In genomic region chr2:98583866-98584618, GRCh38 we compare ENCODE assay signal across 29 cellular contexts. TPM values are rescaled to one million over a fixed set of nuclear protein-coding genes. Genes with fewer than 3 reads are reported as not detected.
DNase-seq lines count a peak whose midpoint lies in the region; TF ChIP-seq lines count a peak whose summit lies in the region.
"Had no signal": no experiment of that assay in that cellular context is flagged by ENCODE, and none has a peak within 500 bp of the region (broad histone marks: within the 10 kb centered on the region; RNA-seq: fewer than 3 reads in every experiment).

No MANE protein-coding gene starts in this region.

- TF ChIP-seq CTCF in liver (IDR thresholded peaks at IDR 0.05; ENCODE audit: low read depth, low read length, missing input control) (no peak), transverse colon (IDR thresholded peaks at IDR 0.05) (no peak), glutamatergic neuron (IDR thresholded peaks at IDR 0.05; ENCODE audit: partially characterized antibody, unreplicated experiment) (no peak)

- no peak overlapping the region for H3K4me3 Mint-ChIP-seq in activated CD4-positive, alpha-beta T cell treated with anti-CD3 and anti-CD28 coated beads, Interleukin-2, amount 10 ng/mL, durations not matched to agents 7 days and 5 days
- H3K4me3 Mint-ChIP-seq in glutamatergic neuron (ENCODE audit: unreplicated experiment) = no peak overlapping the region
- H3K4me3 Mint-ChIP-seq: activated naive CD8-positive, alpha-beta T cell; CD4-positive, CD25-positive, alpha-beta regulatory T cell; naive B cell had no signal

- no peaks in the 10 kb centered on the region for H3K27me3 ChIP-seq in liver (ENCODE audit: control insufficient read depth in 4 of 4, insufficient read depth in 4 of 4, low read length in 3 of 4)
- no peaks in the 10 kb centered on the region for H3K27me3 ChIP-seq in transverse colon
- H3K27me3 ChIP-seq: ascending aorta, gastrocnemius medialis, left lung, Peyer's patch, upper lobe of right lung had no signal

- H3K4me3 ChIP-seq in liver (ENCODE audit: low read depth in 1 of 3, low read length in 3 of 3) = no peak overlapping the region
- no peak overlapping the region for H3K4me3 ChIP-seq in transverse colon
- H3K4me3 ChIP-seq: ascending aorta, gastrocnemius medialis, left lung, Peyer's patch, skin epidermis, upper lobe of right lung had no signal

- TF ChIP-seq POLR2A in transverse colon (IDR thresholded peaks at IDR 0.05) = no peak

- no peak for TF ChIP-seq EP300 in transverse colon (IDR thresholded peaks at IDR 0.05; ENCODE audit: low read depth)

- H3K36me3 ChIP-seq in liver (ENCODE audit: control insufficient read depth in 4 of 4, insufficient read depth in 3 of 4, low read depth in 1 of 4, low read length in 3 of 4) (peaks cover 0 to 6% (median 3%) of the 10 kb centered on the region in 4 donors), transverse colon (no peaks in the 10 kb centered on the region)

- POLR2A ChIA-PET in activated CD4-positive, alpha-beta T cell treated with anti-CD3 and anti-CD28 coated beads, Interleukin-2, amount 10 ng/mL, durations not matched to agents 7 days and 5 days (lab: Charles Lee) = no interaction called here

- H3K9ac ChIP-seq in liver (ENCODE audit: low read depth in 1 of 2, low read length in 2 of 2) = no peak overlapping the region

- H3K4me1 ChIP-seq in liver (ENCODE audit: control insufficient read depth in 4 of 4, insufficient read depth in 4 of 4, low read length in 3 of 4) = peaks cover 0 to 7% (median 3%) of the 10 kb centered on the region in 4 donors
- peaks cover 0 to 14% (median 9%) of the 10 kb centered on the region in 4 donors for H3K4me1 ChIP-seq in transverse colon
- H3K4me1 ChIP-seq: ascending aorta, gastrocnemius medialis, left lung, Peyer's patch, upper lobe of right lung had no signal

- H3K36me3 Mint-ChIP-seq in activated CD4-positive, alpha-beta T cell treated with anti-CD3 and anti-CD28 coated beads, Interleukin-2, amount 10 ng/mL, durations not matched to agents 7 days and 5 days (ENCODE audit: low read depth) = peaks cover 56% of the 10 kb centered on the region
- H3K36me3 Mint-ChIP-seq in glutamatergic neuron (ENCODE audit: unreplicated experiment) = no peaks in the 10 kb centered on the region
- H3K36me3 Mint-ChIP-seq: naive B cell had no signal

- H3K9me3 Mint-ChIP-seq in activated CD4-positive, alpha-beta T cell treated with anti-CD3 and anti-CD28 coated beads, Interleukin-2, amount 10 ng/mL, durations not matched to agents 7 days and 5 days = no peaks in the 10 kb centered on the region
- H3K9me3 Mint-ChIP-seq in glutamatergic neuron (ENCODE audit: unreplicated experiment) = no peaks in the 10 kb centered on the region
- H3K9me3 Mint-ChIP-seq: CD4-positive, CD25-positive, alpha-beta regulatory T cell; naive B cell had no signal

- intact Hi-C loops in transverse colon (cut with DNase I; ENCODE audit: low total_unique reads) = no loop called here

- H3K27ac Mint-ChIP-seq in activated CD4-positive, alpha-beta T cell treated with anti-CD3 and anti-CD28 coated beads, Interleukin-2, amount 10 ng/mL, durations not matched to agents 7 days and 5 days = peak overlapping the region; percentile 44
- H3K27ac Mint-ChIP-seq in glutamatergic neuron (ENCODE audit: unreplicated experiment) = no peak overlapping the region
- H3K27ac Mint-ChIP-seq: naive B cell had no signal

- WGBS in liver = 68% methylated on average over 10 of the region's 10 CpGs
- 75% methylated on average over 10 of the region's 10 CpGs; no CpG with 5 or more reads in 1 of the 2 donors for WGBS in transverse colon (ENCODE audit: low coverage in 1 of 2), 2 donors

- no peaks in the 10 kb centered on the region for H3K27me3 Mint-ChIP-seq in activated CD4-positive, alpha-beta T cell treated with anti-CD3 and anti-CD28 coated beads, Interleukin-2, amount 10 ng/mL, durations not matched to agents 7 days and 5 days
- peaks cover 2% of the 10 kb centered on the region for H3K27me3 Mint-ChIP-seq in glutamatergic neuron (ENCODE audit: unreplicated experiment)
- H3K27me3 Mint-ChIP-seq: activated naive CD8-positive, alpha-beta T cell; CD4-positive, CD25-positive, alpha-beta regulatory T cell; naive B cell had no signal

- in situ Hi-C loops in transverse colon (cut with MboI; ENCODE audit: low pct_ligation_motif_present in 1 of 4, low pct_unique_long_range_greater_than_20kb in 1 of 4, low sequenced_read_pairs in 3 of 4) = loop anchor here in 1 of 4 donors (25.0 kb wide), 1 partner anchor 172 kb away; no protein-coding TSS in a partner anchor

- H3K9me3 ChIP-seq in liver (ENCODE audit: control insufficient read depth in 4 of 4, low read length in 3 of 4) = no peaks in the 10 kb centered on the region
- H3K9me3 ChIP-seq in transverse colon = no peaks in the 10 kb centered on the region
- H3K9me3 ChIP-seq: ascending aorta, gastrocnemius medialis, left lung, Peyer's patch, upper lobe of right lung had no signal

- no peak for TF ChIP-seq RAD21 in liver (IDR thresholded peaks at IDR 0.05)

- H3K27ac ChIP-seq in liver (ENCODE audit: low read depth in 1 of 2, low read length in 2 of 2) = no peak overlapping the region
- H3K27ac ChIP-seq in transverse colon = peak overlapping the region in 3 of 4 donors; percentile 20 to 46 (median 35)
- H3K27ac ChIP-seq: ascending aorta, gastrocnemius medialis, left lung, Peyer's patch, skin epidermis, upper lobe of right lung had no signal

- CTCF ChIA-PET in activated CD4-positive, alpha-beta T cell treated with anti-CD3 and anti-CD28 coated beads, Interleukin-2, amount 10 ng/mL, durations not matched to agents 7 days and 5 days (lab: Charles Lee) = interaction anchor here (0.8 kb wide), 1 partner anchor 8 kb away, joined by 3 read pairs; no protein-coding TSS in a partner anchor

- no peak for DNase-seq in activated CD4-positive, alpha-beta T cell treated with anti-CD3 and anti-CD28 coated beads, Interleukin-2, amount 10 ng/mL, durations not matched to agents 7 days and 5 days
- no peak for DNase-seq in activated CD4-positive, alpha-beta T cell treated with anti-CD3 and anti-CD28 coated beads for 48 hours
- peak; percentile 13 for DNase-seq in NCI-H69 (lab: John Stamatoyannopoulos, UW)
- peak; percentile 27 for DNase-seq in transverse colon
- DNase-seq in glutamatergic neuron = no peak
- no peak for DNase-seq in NCI-H345 treated with DMSO at 0.1 percent for 48 hours (lab: John Stamatoyannopoulos, UW; ENCODE audit: unreplicated experiment)
- DNase-seq in DMS153 (lab: John Stamatoyannopoulos, UW) = no peak
- DNase-seq: activated effector memory CD4-positive, alpha-beta T cell treated with Interleukin-2 at 50 U/mL for 16 hours; caudate nucleus; CD4-positive, CD25-positive, alpha-beta regulatory T cell; dermis blood vessel endothelial cell; gastrocnemius medialis; hippocampal formation; left lung; mesendoderm; naive B cell; NCI-H1694 treated with DMSO at 0.1 percent for 48 hours; NCI-H524 treated with DMSO at 0.1 percent for 48 hours; occipital lobe; SIG-M5; stimulated activated CD4-positive, alpha-beta T cell treated with anti-CD3 and anti-CD28 coated beads, Interleukin-1b, Interleukin-23, amount 100 ng/mL, for 48 hours; SW 1271; T-helper 9 cell; upper lobe of right lung had no signal

- H3K4me1 Mint-ChIP-seq in activated CD4-positive, alpha-beta T cell treated with anti-CD3 and anti-CD28 coated beads, Interleukin-2, amount 10 ng/mL, durations not matched to agents 7 days and 5 days = peaks cover 8% of the 10 kb centered on the region
- no peaks in the 10 kb centered on the region for H3K4me1 Mint-ChIP-seq in glutamatergic neuron (ENCODE audit: low read depth, unreplicated experiment)

TF ChIP-seq in liver, 16 proteins besides CTCF, POLR2A, EP300 and RAD21:
- peak in 1 of 2 donors; percentile 43 for TF ChIP-seq GABPA (IDR thresholded peaks at IDR 0.05 in 1 of 2, conservative IDR thresholded peaks at IDR 0.05 in 1 of 2)
- peak; percentile 85 for TF ChIP-seq SP1 (IDR thresholded peaks at IDR 0.05)
- TF ChIP-seq RXRA (IDR thresholded peaks at IDR 0.05) = peak in 1 of 2 donors; percentile 15
- peak; percentile 65 for TF ChIP-seq HNF4G (IDR thresholded peaks at IDR 0.05)
- peak; percentile 73 to 84 for TF ChIP-seq HNF4A (conservative IDR thresholded peaks at IDR 0.05)
- peak; percentile 67 for TF ChIP-seq YY1 (IDR thresholded peaks at IDR 0.05)
- TF ChIP-seq TAF1 (conservative IDR thresholded peaks at IDR 0.05) = no peak
- no peak for TF ChIP-seq EGR1 (IDR thresholded peaks at IDR 0.05; ENCODE audit: low read depth in 2 of 2)

RNA-seq across cellular contexts. Expression of gene COA5, which starts 24.3 kb away (rescaled TPM):
- total RNA-seq in activated CD4-positive, alpha-beta T cell treated with anti-CD3 and anti-CD28 coated beads, Interleukin-2, amount 10 ng/mL, durations not matched to agents 7 days and 5 days = 10 to 100 TPM; 21.6 to 25.3 TPM
- total RNA-seq in liver = 10 to 100 TPM; 18.7 to 20.4 TPM
- 10 to 100 TPM in 1 of 2 donors, 1 to 10 TPM in 1; 9.7 to 42.0 TPM for polyA plus RNA-seq in liver
- 10 to 100 TPM in 3 of 4 donors, 1 to 10 TPM in 1; 4.5 to 36.2 (median 23.2) TPM for total RNA-seq in transverse colon
- 29.6 TPM for total RNA-seq in glutamatergic neuron (ENCODE audit: unreplicated experiment)

RNA-seq across cellular contexts. Expression of gene UNC50, which starts 24.3 kb away (rescaled TPM):
- total RNA-seq in activated CD4-positive, alpha-beta T cell treated with anti-CD3 and anti-CD28 coated beads, Interleukin-2, amount 10 ng/mL, durations not matched to agents 7 days and 5 days = 10 to 100 TPM; 25.6 to 31.1 TPM
- total RNA-seq in liver (10 to 100 TPM; 23.9 to 35.7 TPM), transverse colon (10 to 100 TPM; 23.9 to 46.8 (median 36.3) TPM), glutamatergic neuron (ENCODE audit: unreplicated experiment) (43.0 TPM)
- polyA plus RNA-seq in liver = 10 to 100 TPM; 22.2 to 37.9 TPM

Comparison
In these comparisons a context has a peak if more than half of its experiments do, and no peak if none do; other contexts are left out.
1. DNase-seq: peak in NCI-H69 (single experiment) and transverse colon (single experiment); none in activated CD4-positive, alpha-beta T cell treated with anti-CD3 and anti-CD28 coated beads, Interleukin-2, amount 10 ng/mL, durations not matched to agents 7 days and 5 days (single experiment), activated CD4-positive, alpha-beta T cell treated with anti-CD3 and anti-CD28 coated beads for 48 hours (single experiment), glutamatergic neuron (single experiment), NCI-H345 treated with DMSO at 0.1 percent for 48 hours (single experiment) and DMS153 (single experiment).
2. H3K27ac ChIP-seq: peak in transverse colon (3 of 4); none in liver (0 of 2).